In genomic region chr7:75694636-75695035, GRCh38 we compare ENCODE assay signal across 13 cellular contexts. TPM values are rescaled to one million over a fixed set of nuclear protein-coding genes. Genes with fewer than 3 reads are reported as not detected.
DNase-seq lines count a peak whose midpoint lies in the region; ATAC-seq, FAIRE-seq and TF ChIP-seq lines count a peak whose summit lies in the region.
"Had no signal": no experiment of that assay in that cellular context is flagged by ENCODE, and none has a peak within 500 bp of the region (broad histone marks: within the 10 kb centered on the region; RNA-seq: fewer than 3 reads in every experiment).

No MANE protein-coding gene starts in this region.

- H3K4me3 ChIP-seq in left ventricle myocardium inferior (no peak overlapping the region), K562 (no peak overlapping the region)
- H3K4me3 ChIP-seq: GM12878, HAP-1 had no signal

- H3K9ac ChIP-seq in K562 (ENCODE audit: insufficient read depth in 1 of 2, low read depth in 2 of 2, low read length in 2 of 2): no peak overlapping the region

- BruUV-seq in K562 (replicated peaks; lab: Mats Ljungman, UMichigan): no TSS peak

- CTCF ChIA-PET in K562 (lab: Yijun Ruan, JAX; ENCODE audit: low intra/inter-chr PET ratio): no interaction called here

- no peaks in the 10 kb centered on the region for H4K20me1 ChIP-seq in K562 (replicated peaks; ENCODE audit: control insufficient read depth, insufficient read depth, low read length)

- DNase-seq in left ventricle myocardium inferior (no peak), left cardiac atrium (no peak), K562 (ENCODE audit: extremely low read depth in 1 of 4, low spot score in 3 of 4) (peak in 2 of 4 experiments; percentile 41 to 71), posterior vena cava (ENCODE audit: low spot score) (peak; percentile 7), NCI-H128 (lab: John Stamatoyannopoulos, UW; ENCODE audit: unreplicated experiment) (no peak), DMS153 (lab: John Stamatoyannopoulos, UW) (no peak)
- DNase-seq: CD4-positive, CD25-positive, alpha-beta regulatory T cell had no signal

- no peak for TF ChIP-seq RAD21 in K562 (CRISPR knock-in tag; conservative IDR thresholded peaks at IDR 0.05 in 1 of 2, IDR thresholded peaks at IDR 0.05 in 1 of 2)

- H3K36me3 ChIP-seq in left ventricle myocardium inferior (no peaks in the 10 kb centered on the region), K562 (ENCODE audit: control insufficient read depth, insufficient read depth, low read length) (no peaks in the 10 kb centered on the region)
- H3K36me3 ChIP-seq: HAP-1 had no signal

- no peaks in the 10 kb centered on the region for H3K9me1 ChIP-seq in K562 (ENCODE audit: control insufficient read depth, insufficient read depth, low read length)

- no peak for TF ChIP-seq CTCF in left ventricle myocardium inferior (IDR thresholded peaks at IDR 0.05; ENCODE audit: borderline replicate concordance)
- no peak for TF ChIP-seq CTCF in K562 (IDR thresholded peaks at IDR 0.05 in 2 of 3, conservative IDR thresholded peaks at IDR 0.05 in 1 of 3; ENCODE audit: insufficient read depth in 2 of 3, low read depth in 1 of 3, low read length in 3 of 3)

- FAIRE-seq in K562 (lab: Jason Lieb, UNC): no peak
- FAIRE-seq: GM12878, GM18507, H1 had no signal

- H2AFZ ChIP-seq in K562 (ENCODE audit: low read depth, low read length): no peak overlapping the region

- WGBS in K562 (ENCODE audit: insufficient coverage, low coverage, missing lambda C conversion rate): 0% methylated on average over 2 of the region's 2 CpGs

- TF ChIP-seq EP300 in K562 (IDR thresholded peaks at IDR 0.05; ENCODE audit: low read length): peak; percentile 55

- ATAC-seq in left cardiac atrium: no peak
- ATAC-seq in K562: peak; percentile 65
- no peak for ATAC-seq in HG02623 (IDR thresholded peaks at IDR 0.05; ENCODE audit: unreplicated experiment)
- ATAC-seq: GM12878 had no signal

- in situ Hi-C loops in K562 (cut with MboI): no loop called here

- H3K27me3 ChIP-seq in left ventricle myocardium inferior (ENCODE audit: low read depth) (no peaks in the 10 kb centered on the region), K562 (ENCODE audit: control insufficient read depth in 2 of 2, insufficient read depth in 2 of 2, low read length in 2 of 2) (no peaks in the 10 kb centered on the region)

- no peaks in the 10 kb centered on the region for H3K9me3 ChIP-seq in left ventricle myocardium inferior (replicated peaks)
- H3K9me3 ChIP-seq in K562 (replicated peaks; ENCODE audit: control insufficient read depth, insufficient read depth, low read depth, low read length): no peaks in the 10 kb centered on the region
- H3K9me3 ChIP-seq: HAP-1 had no signal

- no peak for TF ChIP-seq POLR2A in K562 (conservative IDR thresholded peaks at IDR 0.05)

- POLR2A ChIA-PET in K562 (lab: Yijun Ruan, JAX): interaction anchor here (0.9 kb wide), 1 partner anchor 11 kb away, joined by 3 read pairs; no protein-coding TSS in a partner anchor

- no peaks in the 10 kb centered on the region for H3K79me2 ChIP-seq in K562 (ENCODE audit: control insufficient read depth, insufficient read depth, low read length)

- intact Hi-C loops in left ventricle myocardium inferior (cut with micrococcal nuclease): no loop called here
- intact Hi-C loops in left cardiac atrium (cut with DNase I): no loop called here
- intact Hi-C loops in K562 (cut with micrococcal nuclease): no loop called here
- intact Hi-C loops in posterior vena cava (cut with DNase I): no loop called here

- H3K27ac ChIP-seq in left ventricle myocardium inferior (replicated peaks): peak overlapping the region; percentile 22
- no peak overlapping the region; the same call in 2 of the 3 replicates for H3K27ac ChIP-seq in K562 (ENCODE audit: extremely low read depth, low read depth, low read length)
- H3K27ac ChIP-seq: 22Rv1 had no signal

- H3K4me2 ChIP-seq in K562 (ENCODE audit: insufficient read depth, low read length): no peak overlapping the region

- H3K4me1 ChIP-seq in left ventricle myocardium inferior (no peaks in the 10 kb centered on the region), K562 (replicated peaks in 1 of 2; ENCODE audit: control insufficient read depth in 2 of 2, insufficient read depth in 2 of 2, low read length in 2 of 2) (peaks cover 5 to 9% of the 10 kb centered on the region in 2 experiments; a peak in 4 of 5 replicates)
- H3K4me1 ChIP-seq: HAP-1 had no signal

TF ChIP-seq in K562, 482 proteins besides CTCF, POLR2A, EP300 and RAD21 (continues in another document):
- TF ChIP-seq HDAC3 (IDR thresholded peaks at IDR 0.05; ENCODE audit: borderline replicate concordance, partially characterized antibody): peak; percentile 40
- TF ChIP-seq BDP1 (IDR thresholded peaks at IDR 0.05; ENCODE audit: insufficient read depth, insufficient read length): no peak
- peak; percentile 76 to 88 for TF ChIP-seq KDM1A (IDR thresholded peaks at IDR 0.05)
- TF ChIP-seq NCOR1 (IDR thresholded peaks at IDR 0.05): peak; percentile 83
- no peak for TF ChIP-seq ZNF696 (CRISPR knock-in tag; conservative IDR thresholded peaks at IDR 0.05)
- no peak for TF ChIP-seq RREB1 (CRISPR knock-in tag; IDR thresholded peaks at IDR 0.05)
- TF ChIP-seq MAX (CRISPR knock-in tag; IDR thresholded peaks at IDR 0.05): no peak
- peak; percentile 59 for TF ChIP-seq NFIC (IDR thresholded peaks at IDR 0.05)
- peak; percentile 78 for TF ChIP-seq MTA2 (IDR thresholded peaks at IDR 0.05; ENCODE audit: low read depth)
- no peak for TF ChIP-seq NR3C1 (CRISPR knock-in tag; IDR thresholded peaks at IDR 0.05)

RNA-seq across cellular contexts. Expression of gene HIP1, which starts 44.1 kb away (rescaled TPM):
- 14.5 TPM for total RNA-seq in left ventricle myocardium inferior
- total RNA-seq in left cardiac atrium: 10 to 100 TPM; 15.1 to 15.5 TPM
- 47.3 and 47.4 TPM in 2 replicates for total RNA-seq in K562 (2011; cell fraction: chromatin; rRNA removed; ENCODE audit: low replicate concordance)
- 26.8 and 28.3 TPM in 2 replicates for total RNA-seq in K562 (2011; cell fraction: nucleolus; rRNA removed)
- 37.8 and 39.5 TPM in 2 replicates for total RNA-seq in K562 (2011; cell fraction: nucleoplasm; rRNA removed)
- total RNA-seq in K562 (2014; rRNA removed): 5.8 and 9.1 TPM in 2 replicates
- 7.7 and 8.3 TPM in 2 replicates for total RNA-seq in K562 (2014; rRNA removed; fragmentation: Illumina TruSeq; extraction: Trizol)
- total RNA-seq in K562 (2015; rRNA removed; fragmentation: Illumina TruSeq; extraction: Trizol): 9.5 and 10.4 TPM in 2 replicates
- total RNA-seq in K562 (2021): 13.7 and 14.3 TPM in 2 replicates
- 8.5 and 12.3 TPM in 2 replicates for polyA plus RNA-seq in K562 (2011; rRNA removed)
- polyA plus RNA-seq in K562 (2011; cell fraction: cytosol; rRNA removed): 10.5 and 17.5 TPM in 2 replicates
- 5.7 and 6.4 TPM in 2 replicates for polyA plus RNA-seq in K562 (2011; cell fraction: nucleus; rRNA removed)
- polyA plus RNA-seq in K562 (2012): 9.7 and 26.7 TPM in 2 replicates
- 11.8 and 12.1 TPM in 2 replicates for polyA plus RNA-seq in K562 (2014; fragmentation: Illumina TruSeq; extraction: Trizol)
- polyA plus RNA-seq in K562 (2014; fragmentation: Nextera tagmentation; extraction: Ambion mirVana): 1 to 10 TPM; 2.4 to 2.6 TPM
- polyA plus RNA-seq in K562 (2014; rRNA removed): 8.4 and 9.5 TPM in 2 replicates
- 15.6 and 28.2 TPM in 2 replicates for polyA minus RNA-seq in K562 (2011; rRNA and poly(A)+ RNA removed)
- polyA minus RNA-seq in K562 (2011; cell fraction: cytosol; rRNA and poly(A)+ RNA removed): 11.2 and 13.2 TPM in 2 replicates
- 3.8 and 5.5 TPM in 2 replicates for polyA minus RNA-seq in K562 (2011; cell fraction: nucleus; rRNA and poly(A)+ RNA removed)
- total RNA-seq in posterior vena cava: 10 to 100 TPM; 27.0 to 29.2 TPM
